In genomic region chr2:155825876-155826275, GRCh38 we compare ENCODE assay signal across 16 cellular contexts.
"Had no signal": no experiment of that assay in that cellular context is flagged by ENCODE, and none has a peak within 500 bp of the region (broad histone marks: within the 10 kb centered on the region; RNA-seq: fewer than 3 reads in every experiment).

No MANE protein-coding gene starts in this region.

- DNase-seq: activated B cell treated with CpG ODN at 0.5 μM for 24 hours; activated CD4-positive, alpha-beta memory T cell treated with anti-CD3 and anti-CD28 coated beads, Interleukin-2, amount 10 ng/mL, durations not matched to agents 7 days and 5 days; activated CD4-positive, alpha-beta T cell treated with anti-CD3 and anti-CD28 coated beads for 48 hours; activated CD8-positive, alpha-beta memory T cell treated with anti-CD3 and anti-CD28 coated beads, Interleukin-2, amount 10 ng/mL, durations not matched to agents 7 days and 5 days; activated naive CD4-positive, alpha-beta T cell; activated naive CD8-positive, alpha-beta T cell treated with anti-CD3 and anti-CD28 coated beads for 36 hours; amygdala; caudate nucleus; heart right ventricle; immature natural killer cell; kidney glomerular epithelial cell; naive B cell; transverse colon; uterus had no signal

- ATAC-seq: activated CD8-positive, alpha-beta memory T cell treated with anti-CD3 and anti-CD28 coated beads, Interleukin-2, amount 10 ng/mL, durations not matched to agents 7 days and 5 days; activated T-helper 17 cell treated with anti-CD3 and anti-CD28 coated beads, Interleukin-2, amount 50 U/mL, for 72 hours; gastroesophageal sphincter; heart right ventricle had no signal
